1 cellular context compared by ENCODE assay signal in the genomic region with DNA sequence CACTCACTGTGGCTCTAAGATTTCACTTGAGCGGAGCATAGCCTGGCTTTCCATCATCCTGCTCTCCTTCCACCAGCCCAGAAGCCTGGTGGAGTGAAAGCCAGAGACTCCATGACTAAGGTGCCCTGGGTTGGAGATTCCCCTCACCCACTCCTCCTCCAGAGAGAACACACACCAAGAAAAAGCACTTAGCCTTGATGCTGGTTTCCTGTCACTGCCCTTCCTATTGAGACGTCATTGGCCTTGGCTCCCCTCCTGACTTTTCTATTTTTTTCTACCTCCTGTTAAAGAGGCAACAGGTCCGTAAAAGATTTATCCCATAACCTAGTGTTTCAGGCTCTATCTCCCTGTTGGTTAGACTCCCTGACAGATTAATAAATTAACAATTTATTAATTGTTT.
TF ChIP-seq lines count a peak whose summit lies in the region.

No MANE protein-coding gene starts in this region.

TF ChIP-seq in IMR-90, 13 proteins besides CTCF, POLR2A, EP300 and RAD21 (continued from another document):
- TF ChIP-seq, protein P1, sequence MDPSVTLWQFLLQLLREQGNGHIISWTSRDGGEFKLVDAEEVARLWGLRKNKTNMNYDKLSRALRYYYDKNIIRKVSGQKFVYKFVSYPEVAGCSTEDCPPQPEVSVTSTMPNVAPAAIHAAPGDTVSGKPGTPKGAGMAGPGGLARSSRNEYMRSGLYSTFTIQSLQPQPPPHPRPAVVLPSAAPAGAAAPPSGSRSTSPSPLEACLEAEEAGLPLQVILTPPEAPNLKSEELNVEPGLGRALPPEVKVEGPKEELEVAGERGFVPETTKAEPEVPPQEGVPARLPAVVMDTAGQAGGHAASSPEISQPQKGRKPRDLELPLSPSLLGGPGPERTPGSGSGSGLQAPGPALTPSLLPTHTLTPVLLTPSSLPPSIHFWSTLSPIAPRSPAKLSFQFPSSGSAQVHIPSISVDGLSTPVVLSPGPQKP (IDR thresholded peaks at IDR 0.05; ENCODE audit: borderline replicate concordance, low read depth, low read length), result no peak
